Comparison of ENCODE assay signal across 8 cellular contexts in the genomic region with DNA sequence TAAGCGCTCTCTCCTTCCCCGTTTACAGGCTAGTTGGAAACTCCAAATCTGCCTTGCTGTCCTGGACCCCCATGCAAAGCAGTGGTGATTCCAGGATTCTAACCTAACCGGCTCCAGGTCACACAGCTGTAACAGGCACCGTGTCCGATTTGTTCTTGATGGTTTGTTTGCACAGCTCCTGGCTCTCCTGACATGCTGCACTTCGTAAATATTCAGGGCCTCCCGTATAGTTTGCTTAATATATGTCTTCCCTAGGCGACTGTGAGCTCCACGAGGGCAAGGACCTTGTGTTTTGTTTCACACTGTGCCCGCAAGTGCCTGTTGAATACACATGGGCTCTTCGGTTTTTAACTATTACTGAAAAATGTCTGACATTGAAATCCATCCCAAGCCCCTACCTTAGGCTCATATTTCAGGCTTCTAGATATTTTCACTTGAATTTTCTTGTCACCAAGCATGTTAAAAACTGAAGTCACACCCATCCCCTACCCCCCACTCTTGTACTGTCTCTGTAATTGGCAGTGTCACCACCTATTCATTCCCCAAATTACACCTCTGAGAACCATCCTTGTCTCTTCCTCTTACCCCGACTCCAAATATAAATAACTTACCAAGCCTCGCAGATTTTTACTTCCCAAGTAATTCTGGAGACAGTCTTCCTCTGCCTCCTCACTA. TPM values are rescaled to one million over a fixed set of nuclear protein-coding genes. Genes with fewer than 3 reads are reported as not detected.
DNase-seq lines count a peak whose midpoint lies in the region; ATAC-seq, FAIRE-seq and TF ChIP-seq lines count a peak whose summit lies in the region.

No MANE protein-coding gene starts in this region.

- DNase-seq in stimulated activated CD4-positive, alpha-beta T cell treated with anti-CD3 and anti-CD28 coated beads, Interleukin-15, amount 100 ng/mL, for 24 hours, result peak; percentile 26
- no peak for DNase-seq in stimulated activated CD4-positive, alpha-beta T cell treated with anti-CD3 and anti-CD28 coated beads, Interleukin-12 subunit alpha, Interleukin-12 subunit beta, amount 100 ng/mL, for 4 hours
- DNase-seq in RWPE2 (ENCODE audit: low spot score) (no peak), vagina (ENCODE audit: extremely low spot score in 2 of 2) (no peak), D721Med (ENCODE audit: insufficient read length, low spot score) (no peak), Ammon's horn (ENCODE audit: low spot score) (no peak)

- H3K36me3 ChIP-seq in RWPE2 (ENCODE audit: low read depth) (peaks cover 28% of the 10 kb centered on the region), iPS-20b (ENCODE audit: insufficient read depth, low read depth, low read length) (peaks cover 4% of the 10 kb centered on the region; the same call in 1 of the 2 replicates), vagina (no peaks in the 10 kb centered on the region)

- FAIRE-seq in D721Med (lab: Jason Lieb, UNC), result no peak

- H3K4me3 ChIP-seq in RWPE2 (ENCODE audit: severe bottlenecking), result peak overlapping the region; percentile 35
- peak overlapping the region; percentile 88 for H3K4me3 ChIP-seq in iPS-20b (ENCODE audit: low read length)
- H3K4me3 ChIP-seq in vagina, result peak overlapping the region; percentile 77 to 89

- TF ChIP-seq CTCF in RWPE2 (IDR thresholded peaks at IDR 0.05; ENCODE audit: poor library complexity, severe bottlenecking) (no peak), vagina (IDR thresholded peaks at IDR 0.05) (no peak), D721Med (IDR thresholded peaks at IDR 0.05; ENCODE audit: insufficient read depth, missing control alignments) (no peak)

- H3K27me3 ChIP-seq in RWPE2 (ENCODE audit: insufficient read depth, poor library complexity, severe bottlenecking) (no peaks in the 10 kb centered on the region), iPS-20b (ENCODE audit: insufficient read depth, low read length) (no peaks in the 10 kb centered on the region), vagina (no peaks in the 10 kb centered on the region)

- intact Hi-C loops in vagina (cut with DNase I), result no loop called here

- H3K4me1 ChIP-seq in RWPE2 (ENCODE audit: insufficient read depth, poor library complexity, severe bottlenecking) (peaks cover 58% of the 10 kb centered on the region), iPS-20b (ENCODE audit: insufficient read depth, low read length) (peaks cover 31% of the 10 kb centered on the region; the same call in 1 of the 2 replicates), vagina (peaks cover 45% of the 10 kb centered on the region)

- peak overlapping the region; percentile 99 for H3K9ac ChIP-seq in iPS-20b (ENCODE audit: low read depth, low read length)

- no peak for ATAC-seq in RWPE2 (ENCODE audit: low read depth)
- no peak for ATAC-seq in HG02970 (IDR thresholded peaks at IDR 0.05; ENCODE audit: low FRiP score, unreplicated experiment)

- H3K27ac ChIP-seq in RWPE2 (ENCODE audit: poor library complexity, severe bottlenecking) (peak overlapping the region; percentile 85), iPS-20b (ENCODE audit: low read length) (peak overlapping the region; percentile 100), vagina (peak overlapping the region; percentile 97)

- no peak for TF ChIP-seq POLR2A in vagina (IDR thresholded peaks at IDR 0.05)

- no peaks in the 10 kb centered on the region for H3K9me3 ChIP-seq in RWPE2 (ENCODE audit: severe bottlenecking)
- H3K9me3 ChIP-seq in iPS-20b (ENCODE audit: insufficient read depth, low read depth, low read length), result no peaks in the 10 kb centered on the region
- H3K9me3 ChIP-seq in vagina, result no peaks in the 10 kb centered on the region

RNA-seq across cellular contexts. Expression of gene PUM2, which starts 1.0 kb away (rescaled TPM):
- 76.6 TPM for total RNA-seq in vagina

Comparison
In these comparisons a context has a peak if more than half of its experiments do, and no peak if none do; other contexts are left out.
1. H3K4me3 ChIP-seq: peak in every context shown above with its lines; median percentile 88 in iPS-20b; 83 in vagina; 35 in RWPE2.